Comparison of ENCODE assay signal across 8 cellular contexts in the genomic region with DNA sequence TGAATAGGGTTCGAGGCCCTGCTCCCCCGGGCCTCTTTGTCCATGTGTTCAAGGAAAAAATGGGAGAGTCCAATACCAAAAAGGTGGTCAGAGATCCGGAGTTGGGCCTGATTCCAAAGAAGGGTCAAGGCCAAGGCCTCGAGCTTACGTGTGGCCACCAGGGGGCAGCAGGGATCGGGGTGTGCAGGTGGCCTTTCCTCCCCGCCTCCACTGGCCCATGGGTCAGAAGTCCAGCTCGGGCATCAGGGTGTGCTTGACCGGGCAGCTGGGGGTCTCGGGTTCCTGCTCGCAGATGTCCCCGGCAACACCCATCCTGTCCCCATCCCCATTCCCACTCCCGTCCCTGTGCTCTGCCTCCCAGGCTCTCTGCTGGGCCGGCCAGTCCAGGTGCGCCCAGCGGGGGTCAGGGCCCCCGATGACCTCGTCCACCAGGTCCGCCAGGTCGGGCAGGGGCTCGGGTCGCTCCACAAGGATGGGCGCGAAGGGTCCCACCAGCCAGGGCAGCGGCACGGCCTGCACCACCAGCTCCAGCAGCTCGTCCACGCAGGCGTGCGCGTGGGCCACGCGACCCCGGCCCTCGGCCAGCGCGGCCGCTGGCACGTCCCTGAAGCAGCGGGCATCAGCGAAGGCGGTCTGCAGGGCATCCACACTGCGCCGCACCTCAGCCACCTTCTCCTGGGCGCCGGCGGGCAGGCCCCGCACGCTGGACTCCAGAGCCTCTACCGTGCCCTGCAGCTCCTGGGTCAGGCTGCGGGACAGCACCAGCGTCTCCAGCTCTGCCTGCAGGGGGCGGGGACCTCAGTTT. TPM values are rescaled to one million over a fixed set of nuclear protein-coding genes. Genes with fewer than 3 reads are reported as not detected.
DNase-seq lines count a peak whose midpoint lies in the region; ATAC-seq and TF ChIP-seq lines count a peak whose summit lies in the region.

No MANE protein-coding gene starts in this region.

- intact Hi-C loops in activated CD4-positive, alpha-beta T cell treated with anti-CD3 and anti-CD28 coated beads for 36 hours (cut with DNase I, micrococcal nuclease) = loop anchor here in 1 of 2 experiments (2.0 kb wide), 1 partner anchor 67 kb away; the partner anchor contains the start of gene UBXN6
- intact Hi-C loops in ascending aorta (cut with DNase I) = no loop called here
- intact Hi-C loops in left lung (cut with DNase I) = no loop called here
- intact Hi-C loops in uterus (cut with DNase I; ENCODE audit: low total_unique reads) = no loop called here
- intact Hi-C loops in posterior vena cava (cut with DNase I) = loop anchor here (5.0 to 10.0 kb wide), 2 partner anchors 256 to 259 kb away; no protein-coding TSS in a partner anchor

- no peak for TF ChIP-seq POLR2A in uterus (IDR thresholded peaks at IDR 0.05)

- DNase-seq in activated CD4-positive, alpha-beta T cell treated with anti-CD3 and anti-CD28 coated beads for 36 hours = peak; percentile 62
- DNase-seq in activated CD4-positive, alpha-beta T cell treated with anti-CD3 and anti-CD28 coated beads, Interleukin-2, amount 50 U/mL, for 4 hours = no peak
- peak; percentile 7 for DNase-seq in NCI-H1105 treated with DMSO at 0.1 percent for 48 hours (lab: John Stamatoyannopoulos, UW)
- no peak for DNase-seq in ascending aorta (ENCODE audit: low spot score in 2 of 2)
- DNase-seq in left lung = peak; percentile 67 to 91
- no peak for DNase-seq in uterus
- no peak for DNase-seq in stimulated activated naive CD4-positive, alpha-beta T cell (lab: John Stamatoyannopoulos, UW)
- no peak for DNase-seq in posterior vena cava (ENCODE audit: low spot score)

- TF ChIP-seq CTCF in ascending aorta (IDR thresholded peaks at IDR 0.05) (peak in 2 of 3 experiments; percentile 35 to 48), left lung (IDR thresholded peaks at IDR 0.05) (peak; percentile 20 to 75), uterus (IDR thresholded peaks at IDR 0.05) (peak; percentile 22 to 43 (median 42))

- H3K4me1 ChIP-seq in ascending aorta = peaks cover 0 to 3% of the 10 kb centered on the region in 2 donors
- peaks cover 0 to 3% of the 10 kb centered on the region in 2 donors for H3K4me1 ChIP-seq in left lung
- H3K4me1 ChIP-seq in uterus = peaks cover 0 to 9% of the 10 kb centered on the region in 2 donors

- no peak overlapping the region for H3K4me3 Mint-ChIP-seq in activated CD4-positive, alpha-beta T cell treated with anti-CD3 and anti-CD28 coated beads for 36 hours

- H3K36me3 Mint-ChIP-seq in activated CD4-positive, alpha-beta T cell treated with anti-CD3 and anti-CD28 coated beads for 36 hours (ENCODE audit: low read depth) = no peaks in the 10 kb centered on the region

- H3K27ac Mint-ChIP-seq in activated CD4-positive, alpha-beta T cell treated with anti-CD3 and anti-CD28 coated beads for 36 hours = no peak overlapping the region

- H3K4me1 Mint-ChIP-seq in activated CD4-positive, alpha-beta T cell treated with anti-CD3 and anti-CD28 coated beads for 36 hours = no peaks in the 10 kb centered on the region

- H3K27ac ChIP-seq in ascending aorta (no peak overlapping the region), left lung (no peak overlapping the region), uterus (no peak overlapping the region)

- H3K27me3 Mint-ChIP-seq in activated CD4-positive, alpha-beta T cell treated with anti-CD3 and anti-CD28 coated beads for 36 hours = no peaks in the 10 kb centered on the region

- H3K4me3 ChIP-seq in ascending aorta (no peak overlapping the region), left lung (no peak overlapping the region), uterus (no peak overlapping the region)

- CTCF ChIA-PET in activated CD4-positive, alpha-beta T cell treated with anti-CD3 and anti-CD28 coated beads for 36 hours (lab: Charles Lee) = interaction anchor here (0.6 to 3.5 kb wide), 9 partner anchors 11 to 361 kb away, joined by 3 to 35 read pairs (median 5); partner anchors contain the start of genes LRG1 and PLIN5

- H3K9me3 ChIP-seq in ascending aorta = no peaks in the 10 kb centered on the region
- H3K9me3 ChIP-seq in left lung = no peaks in the 10 kb centered on the region
- H3K9me3 ChIP-seq in uterus = no peaks in the 10 kb centered on the region

- H3K36me3 ChIP-seq in ascending aorta (no peaks in the 10 kb centered on the region), left lung (no peaks in the 10 kb centered on the region), uterus (no peaks in the 10 kb centered on the region)

- no peaks in the 10 kb centered on the region for H3K9me3 Mint-ChIP-seq in activated CD4-positive, alpha-beta T cell treated with anti-CD3 and anti-CD28 coated beads for 36 hours (ENCODE audit: low read depth)

- H3K27me3 ChIP-seq in ascending aorta = no peaks in the 10 kb centered on the region
- peaks cover 0 to 31% of the 10 kb centered on the region in 2 donors for H3K27me3 ChIP-seq in left lung
- H3K27me3 ChIP-seq in uterus = no peaks in the 10 kb centered on the region

- POLR2A ChIA-PET in activated CD4-positive, alpha-beta T cell treated with anti-CD3 and anti-CD28 coated beads for 36 hours (lab: Charles Lee) = no interaction called here

- ATAC-seq in activated CD4-positive, alpha-beta T cell treated with anti-CD3 and anti-CD28 coated beads for 36 hours = no peak
- ATAC-seq in left lung = peak; percentile 66

RNA-seq across cellular contexts. Expression of gene PLIN4, which starts 5.2 kb away (rescaled TPM):
- not detected for total RNA-seq in activated CD4-positive, alpha-beta T cell treated with anti-CD3 and anti-CD28 coated beads for 36 hours
- total RNA-seq in ascending aorta (15.1 TPM), left lung (1 to 10 TPM; 1.2 to 4.0 TPM), uterus (10 to 100 TPM in 3 of 4 donors, 1 to 10 TPM in 1; 7.9 to 78.3 (median 16.2) TPM), posterior vena cava (10 to 100 TPM; 21.4 to 25.2 TPM)

RNA-seq across cellular contexts. Expression of gene PLIN5, which starts 11.5 kb away (rescaled TPM):
- not detected for total RNA-seq in activated CD4-positive, alpha-beta T cell treated with anti-CD3 and anti-CD28 coated beads for 36 hours
- total RNA-seq in ascending aorta (17.1 TPM), left lung (10 to 100 TPM in 1 of 2 donors, 1 to 10 TPM in 1; 8.4 to 15.9 TPM), uterus (10 to 100 TPM in 1 of 4 donors, 1 to 10 TPM in 3; 1.5 to 11.1 (median 3.0) TPM), posterior vena cava (1 to 10 TPM; 2.2 to 2.8 TPM)

RNA-seq across cellular contexts. Expression of gene LRG1, which starts 16.3 kb away (rescaled TPM):
- total RNA-seq in activated CD4-positive, alpha-beta T cell treated with anti-CD3 and anti-CD28 coated beads for 36 hours = under 1 TPM; 0.35 to 0.57 TPM
- total RNA-seq in ascending aorta (3.3 TPM), left lung (10 to 100 TPM; 11.2 to 17.9 TPM), uterus (1 to 10 TPM in 2 of 4 donors, under 1 TPM in 1, not detected in 1; 0.59 to 1.1 (median 1.1) TPM), posterior vena cava (1 to 10 TPM; 1.4 to 1.9 TPM)

RNA-seq across cellular contexts. Expression of gene SEMA6B, which starts 36.0 kb away (rescaled TPM):
- not detected for total RNA-seq in activated CD4-positive, alpha-beta T cell treated with anti-CD3 and anti-CD28 coated beads for 36 hours
- total RNA-seq in ascending aorta = 80.6 TPM
- total RNA-seq in left lung = 10 to 100 TPM in 1 of 2 donors, 1 to 10 TPM in 1; 4.8 to 24.7 TPM
- total RNA-seq in uterus = 10 to 100 TPM in 1 of 4 donors, 1 to 10 TPM in 3; 1.8 to 48.1 (median 5.5) TPM
- total RNA-seq in posterior vena cava = 10 to 100 TPM; 13.7 to 19.4 TPM

RNA-seq across cellular contexts. Expression of gene HDGFL2, which starts 51.4 kb away (rescaled TPM):
- total RNA-seq in activated CD4-positive, alpha-beta T cell treated with anti-CD3 and anti-CD28 coated beads for 36 hours = 10 to 100 TPM; 50.5 to 68.1 TPM
- total RNA-seq in ascending aorta (15.4 TPM), left lung (10 to 100 TPM; 30.9 to 36.6 TPM), uterus (10 to 100 TPM in 3 of 4 donors, 1 to 10 TPM in 1; 8.5 to 65.8 (median 34.8) TPM), posterior vena cava (10 to 100 TPM; 24.6 to 28.1 TPM)

Comparison
In these comparisons a context has a peak if more than half of its experiments do, and no peak if none do; other contexts are left out.
1. DNase-seq: peak in activated CD4-positive, alpha-beta T cell treated with anti-CD3 and anti-CD28 coated beads for 36 hours (single experiment), NCI-H1105 treated with DMSO at 0.1 percent for 48 hours (single experiment) and left lung (2 of 2); none in activated CD4-positive, alpha-beta T cell treated with anti-CD3 and anti-CD28 coated beads, Interleukin-2, amount 50 U/mL, for 4 hours (0 of 2), ascending aorta (0 of 2), uterus (0 of 2), stimulated activated naive CD4-positive, alpha-beta T cell (0 of 6) and posterior vena cava (single experiment).
2. intact Hi-C loops: an anchor here in posterior vena cava (5.0 to 10.0 kb wide); none called in ascending aorta, left lung and uterus.
3. Peak in every context shown above with its lines, with median percentiles within 50 percentile points of each other: CTCF ChIP-seq.